In the genomic region with DNA sequence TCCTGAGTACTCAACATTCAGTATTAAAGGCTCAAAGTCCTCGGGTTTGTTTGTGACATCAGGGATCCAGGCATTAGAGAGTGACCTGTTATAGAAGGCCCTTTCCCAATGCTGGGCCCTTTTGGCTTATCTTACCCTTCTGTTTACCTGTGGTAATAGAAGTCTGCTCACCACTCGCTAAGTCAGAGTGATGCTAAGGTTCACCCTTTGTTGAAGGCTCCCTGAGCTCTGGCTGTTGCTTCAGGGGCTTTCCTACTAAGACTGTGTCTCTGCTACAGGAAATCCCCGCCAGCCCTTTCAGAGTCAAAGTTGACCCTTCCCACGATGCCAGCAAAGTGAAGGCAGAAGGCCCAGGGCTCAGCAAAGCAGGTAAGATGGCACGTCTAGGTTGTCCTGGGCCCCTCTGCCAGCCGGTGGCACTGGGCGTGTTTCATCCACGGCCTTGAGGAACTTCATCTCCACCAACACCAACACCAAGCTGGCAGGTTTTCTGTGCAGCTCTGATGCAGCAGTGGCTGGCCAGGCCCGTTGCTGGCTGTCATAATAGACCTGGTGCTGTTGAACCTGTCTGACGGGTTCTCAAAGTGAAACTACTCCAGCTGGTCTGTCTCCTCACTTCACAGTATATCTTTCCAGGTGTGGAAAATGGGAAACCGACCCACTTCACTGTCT, we compare ENCODE assay signal across 1 cellular context.
TF ChIP-seq lines count a peak whose summit lies in the region.

No MANE protein-coding gene starts in this region.

TF ChIP-seq in HepG2, 621 proteins besides CTCF, POLR2A, EP300 and RAD21 (continued from another document and continues in another):
- TF ChIP-seq, protein P1, sequence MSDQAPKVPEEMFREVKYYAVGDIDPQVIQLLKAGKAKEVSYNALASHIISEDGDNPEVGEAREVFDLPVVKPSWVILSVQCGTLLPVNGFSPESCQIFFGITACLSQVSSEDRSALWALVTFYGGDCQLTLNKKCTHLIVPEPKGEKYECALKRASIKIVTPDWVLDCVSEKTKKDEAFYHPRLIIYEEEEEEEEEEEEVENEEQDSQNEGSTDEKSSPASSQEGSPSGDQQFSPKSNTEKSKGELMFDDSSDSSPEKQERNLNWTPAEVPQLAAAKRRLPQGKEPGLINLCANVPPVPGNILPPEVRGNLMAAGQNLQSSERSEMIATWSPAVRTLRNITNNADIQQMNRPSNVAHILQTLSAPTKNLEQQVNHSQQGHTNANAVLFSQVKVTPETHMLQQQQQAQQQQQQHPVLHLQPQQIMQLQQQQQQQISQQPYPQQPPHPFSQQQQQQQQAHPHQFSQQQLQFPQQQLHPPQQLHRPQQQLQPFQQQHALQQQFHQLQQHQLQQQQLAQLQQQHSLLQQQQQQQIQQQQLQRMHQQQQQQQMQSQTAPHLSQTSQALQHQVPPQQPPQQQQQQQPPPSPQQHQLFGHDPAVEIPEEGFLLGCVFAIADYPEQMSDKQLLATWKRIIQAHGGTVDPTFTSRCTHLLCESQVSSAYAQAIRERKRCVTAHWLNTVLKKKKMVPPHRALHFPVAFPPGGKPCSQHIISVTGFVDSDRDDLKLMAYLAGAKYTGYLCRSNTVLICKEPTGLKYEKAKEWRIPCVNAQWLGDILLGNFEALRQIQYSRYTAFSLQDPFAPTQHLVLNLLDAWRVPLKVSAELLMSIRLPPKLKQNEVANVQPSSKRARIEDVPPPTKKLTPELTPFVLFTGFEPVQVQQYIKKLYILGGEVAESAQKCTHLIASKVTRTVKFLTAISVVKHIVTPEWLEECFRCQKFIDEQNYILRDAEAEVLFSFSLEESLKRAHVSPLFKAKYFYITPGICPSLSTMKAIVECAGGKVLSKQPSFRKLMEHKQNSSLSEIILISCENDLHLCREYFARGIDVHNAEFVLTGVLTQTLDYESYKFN (CRISPR knock-in tag; conservative IDR thresholded peaks at IDR 0.05) = peak; percentile 69; the same call in 1 of the 2 replicates
- TF ChIP-seq, protein P2, sequence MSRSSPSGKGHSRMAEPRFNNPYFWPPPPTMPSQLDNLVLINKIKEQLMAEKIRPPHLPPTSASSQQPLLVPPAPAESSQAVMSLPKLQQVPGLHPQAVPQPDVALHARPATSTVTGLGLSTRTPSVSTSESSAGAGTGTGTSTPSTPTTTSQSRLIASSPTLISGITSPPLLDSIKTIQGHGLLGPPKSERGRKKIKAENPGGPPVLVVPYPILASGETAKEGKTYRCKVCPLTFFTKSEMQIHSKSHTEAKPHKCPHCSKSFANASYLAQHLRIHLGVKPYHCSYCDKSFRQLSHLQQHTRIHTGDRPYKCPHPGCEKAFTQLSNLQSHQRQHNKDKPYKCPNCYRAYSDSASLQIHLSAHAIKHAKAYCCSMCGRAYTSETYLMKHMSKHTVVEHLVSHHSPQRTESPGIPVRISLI (CRISPR knock-in tag; IDR thresholded peaks at IDR 0.05; ENCODE audit: borderline replicate concordance) = 0 out of 2 replicates have a peak, but pooled peaks have one; percentile 25
- TF ChIP-seq PITX1 (CRISPR knock-in tag; IDR thresholded peaks at IDR 0.05) (peak; percentile 24; the same call in 1 of the 2 replicates), SIX4 (CRISPR knock-in tag; IDR thresholded peaks at IDR 0.05) (no peak), CREM (IDR thresholded peaks at IDR 0.05) (peak; percentile 15; the same call in 1 of the 2 replicates), CREM (CRISPR knock-in tag; IDR thresholded peaks at IDR 0.05) (no peak), ZNF570 (CRISPR knock-in tag; IDR thresholded peaks at IDR 0.05; ENCODE audit: borderline replicate concordance) (no peak), SOX13 (IDR thresholded peaks at IDR 0.05) (no peak), SOX13 (CRISPR knock-in tag; conservative IDR thresholded peaks at IDR 0.05 in 1 of 2, IDR thresholded peaks at IDR 0.05 in 1 of 2) (peak in 1 of 2 experiments; percentile 67; a peak in 1 of 4 replicates), MEIS2 (CRISPR knock-in tag; IDR thresholded peaks at IDR 0.05) (no peak), CEBPG (CRISPR knock-in tag; IDR thresholded peaks at IDR 0.05) (0 out of 2 replicates have a peak, but pooled peaks have one; percentile 29), KDM2A (CRISPR knock-in tag; IDR thresholded peaks at IDR 0.05; ENCODE audit: borderline replicate concordance, low read depth) (no peak), ZNF629 (CRISPR knock-in tag; conservative IDR thresholded peaks at IDR 0.05) (no peak), NCOR1 (IDR thresholded peaks at IDR 0.05; ENCODE audit: borderline replicate concordance, low read length) (no peak), MIXL1 (CRISPR knock-in tag; IDR thresholded peaks at IDR 0.05) (no peak), ZNF501 (CRISPR knock-in tag; IDR thresholded peaks at IDR 0.05) (0 out of 2 replicates have a peak, but pooled peaks have one; percentile 30), NR2F6 (IDR thresholded peaks at IDR 0.05) (peak; percentile 31; the same call in 1 of the 2 replicates), NR2F6 (CRISPR knock-in tag; IDR thresholded peaks at IDR 0.05) (0 out of 2 replicates have a peak, but pooled peaks have one; percentile 25), FOXA3 (CRISPR knock-in tag; IDR thresholded peaks at IDR 0.05) (peak; percentile 47), ZBTB42 (CRISPR knock-in tag; IDR thresholded peaks at IDR 0.05) (no peak), PHF21A (CRISPR knock-in tag; IDR thresholded peaks at IDR 0.05) (0 out of 2 replicates have a peak, but pooled peaks have one; percentile 17), SP4 (CRISPR knock-in tag; IDR thresholded peaks at IDR 0.05) (peak; percentile 40; the same call in 1 of the 2 replicates), SOX6 (IDR thresholded peaks at IDR 0.05) (no peak), SOX6 (CRISPR knock-in tag; IDR thresholded peaks at IDR 0.05) (peak; percentile 73), BHLHE40 (IDR thresholded peaks at IDR 0.05; ENCODE audit: low read length) (no peak), ZFP36L1 (CRISPR knock-in tag; IDR thresholded peaks at IDR 0.05) (no peak), ZEB1 (IDR thresholded peaks at IDR 0.05; ENCODE audit: insufficient replicate concordance, low read depth) (peak; percentile 50), CEBPB (IDR thresholded peaks at IDR 0.05; ENCODE audit: borderline replicate concordance, low read depth, low read length) (peak; percentile 4; the same call in 1 of the 2 replicates), RXRB (CRISPR knock-in tag; IDR thresholded peaks at IDR 0.05; ENCODE audit: borderline replicate concordance) (peak; percentile 39; the same call in 1 of the 2 replicates), HDAC2 (CRISPR knock-in tag; IDR thresholded peaks at IDR 0.05) (0 out of 2 replicates have a peak, but pooled peaks have one; percentile 20), AGO2 (optimal IDR thresholded peaks at IDR 0.05; ENCODE audit: low read depth, low read length) (peak; percentile 30), TBX2 (CRISPR knock-in tag; IDR thresholded peaks at IDR 0.05; ENCODE audit: borderline replicate concordance) (peak; percentile 37; the same call in 1 of the 2 replicates)
- TF ChIP-seq, protein P3, sequence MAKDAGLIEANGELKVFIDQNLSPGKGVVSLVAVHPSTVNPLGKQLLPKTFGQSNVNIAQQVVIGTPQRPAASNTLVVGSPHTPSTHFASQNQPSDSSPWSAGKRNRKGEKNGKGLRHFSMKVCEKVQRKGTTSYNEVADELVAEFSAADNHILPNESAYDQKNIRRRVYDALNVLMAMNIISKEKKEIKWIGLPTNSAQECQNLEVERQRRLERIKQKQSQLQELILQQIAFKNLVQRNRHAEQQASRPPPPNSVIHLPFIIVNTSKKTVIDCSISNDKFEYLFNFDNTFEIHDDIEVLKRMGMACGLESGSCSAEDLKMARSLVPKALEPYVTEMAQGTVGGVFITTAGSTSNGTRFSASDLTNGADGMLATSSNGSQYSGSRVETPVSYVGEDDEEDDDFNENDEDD (CRISPR knock-in tag; IDR thresholded peaks at IDR 0.05; ENCODE audit: borderline replicate concordance) = no peak
- TF ChIP-seq, protein P4, sequence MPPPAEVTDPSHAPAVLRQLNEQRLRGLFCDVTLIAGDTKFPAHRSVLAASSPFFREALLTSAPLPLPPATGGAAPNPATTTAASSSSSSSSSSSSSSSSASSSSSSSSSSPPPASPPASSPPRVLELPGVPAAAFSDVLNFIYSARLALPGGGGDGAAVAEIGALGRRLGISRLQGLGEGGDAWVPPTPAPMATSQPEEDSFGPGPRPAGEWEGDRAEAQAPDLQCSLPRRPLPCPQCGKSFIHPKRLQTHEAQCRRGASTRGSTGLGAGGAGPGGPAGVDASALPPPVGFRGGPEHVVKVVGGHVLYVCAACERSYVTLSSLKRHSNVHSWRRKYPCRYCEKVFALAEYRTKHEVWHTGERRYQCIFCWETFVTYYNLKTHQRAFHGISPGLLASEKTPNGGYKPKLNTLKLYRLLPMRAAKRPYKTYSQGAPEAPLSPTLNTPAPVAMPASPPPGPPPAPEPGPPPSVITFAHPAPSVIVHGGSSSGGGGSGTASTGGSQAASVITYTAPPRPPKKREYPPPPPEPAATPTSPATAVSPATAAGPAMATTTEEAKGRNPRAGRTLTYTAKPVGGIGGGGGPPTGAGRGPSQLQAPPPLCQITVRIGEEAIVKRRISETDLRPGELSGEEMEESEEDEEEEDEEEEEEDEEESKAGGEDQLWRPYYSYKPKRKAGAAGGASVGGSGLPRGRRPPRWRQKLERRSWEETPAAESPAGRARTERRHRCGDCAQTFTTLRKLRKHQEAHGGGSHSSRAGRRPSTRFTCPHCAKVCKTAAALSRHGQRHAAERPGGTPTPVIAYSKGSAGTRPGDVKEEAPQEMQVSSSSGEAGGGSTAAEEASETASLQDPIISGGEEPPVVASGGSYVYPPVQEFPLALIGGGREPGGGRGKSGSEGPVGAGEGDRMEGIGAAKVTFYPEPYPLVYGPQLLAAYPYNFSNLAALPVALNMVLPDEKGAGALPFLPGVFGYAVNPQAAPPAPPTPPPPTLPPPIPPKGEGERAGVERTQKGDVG (CRISPR knock-in tag; IDR thresholded peaks at IDR 0.05; ENCODE audit: borderline replicate concordance) = 0 out of 2 replicates have a peak, but pooled peaks have one; percentile 39
- TF ChIP-seq, protein P5, sequence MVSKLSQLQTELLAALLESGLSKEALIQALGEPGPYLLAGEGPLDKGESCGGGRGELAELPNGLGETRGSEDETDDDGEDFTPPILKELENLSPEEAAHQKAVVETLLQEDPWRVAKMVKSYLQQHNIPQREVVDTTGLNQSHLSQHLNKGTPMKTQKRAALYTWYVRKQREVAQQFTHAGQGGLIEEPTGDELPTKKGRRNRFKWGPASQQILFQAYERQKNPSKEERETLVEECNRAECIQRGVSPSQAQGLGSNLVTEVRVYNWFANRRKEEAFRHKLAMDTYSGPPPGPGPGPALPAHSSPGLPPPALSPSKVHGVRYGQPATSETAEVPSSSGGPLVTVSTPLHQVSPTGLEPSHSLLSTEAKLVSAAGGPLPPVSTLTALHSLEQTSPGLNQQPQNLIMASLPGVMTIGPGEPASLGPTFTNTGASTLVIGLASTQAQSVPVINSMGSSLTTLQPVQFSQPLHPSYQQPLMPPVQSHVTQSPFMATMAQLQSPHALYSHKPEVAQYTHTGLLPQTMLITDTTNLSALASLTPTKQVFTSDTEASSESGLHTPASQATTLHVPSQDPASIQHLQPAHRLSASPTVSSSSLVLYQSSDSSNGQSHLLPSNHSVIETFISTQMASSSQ (IDR thresholded peaks at IDR 0.05; ENCODE audit: low read depth) = no peak
- TF ChIP-seq, protein P5 (CRISPR knock-in tag; IDR thresholded peaks at IDR 0.05; ENCODE audit: borderline replicate concordance) = 0 out of 2 replicates have a peak, but pooled peaks have one; percentile 32
- TF ChIP-seq, protein P6, sequence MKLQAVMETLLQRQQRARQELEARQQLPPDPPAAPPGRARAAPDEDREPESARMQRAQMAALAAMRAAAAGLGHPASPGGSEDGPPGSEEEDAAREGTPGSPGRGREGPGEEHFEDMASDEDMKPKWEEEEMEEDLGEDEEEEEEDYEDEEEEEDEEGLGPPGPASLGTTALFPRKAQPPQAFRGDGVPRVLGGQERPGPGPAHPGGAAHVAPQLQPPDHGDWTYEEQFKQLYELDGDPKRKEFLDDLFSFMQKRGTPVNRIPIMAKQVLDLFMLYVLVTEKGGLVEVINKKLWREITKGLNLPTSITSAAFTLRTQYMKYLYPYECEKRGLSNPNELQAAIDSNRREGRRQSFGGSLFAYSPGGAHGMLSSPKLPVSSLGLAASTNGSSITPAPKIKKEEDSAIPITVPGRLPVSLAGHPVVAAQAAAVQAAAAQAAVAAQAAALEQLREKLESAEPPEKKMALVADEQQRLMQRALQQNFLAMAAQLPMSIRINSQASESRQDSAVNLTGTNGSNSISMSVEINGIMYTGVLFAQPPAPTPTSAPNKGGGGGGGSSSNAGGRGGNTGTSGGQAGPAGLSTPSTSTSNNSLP (IDR thresholded peaks at IDR 0.05; ENCODE audit: low read depth, low read length) = 0 out of 2 replicates have a peak, but pooled peaks have one; percentile 14
- TF ChIP-seq, protein P7, sequence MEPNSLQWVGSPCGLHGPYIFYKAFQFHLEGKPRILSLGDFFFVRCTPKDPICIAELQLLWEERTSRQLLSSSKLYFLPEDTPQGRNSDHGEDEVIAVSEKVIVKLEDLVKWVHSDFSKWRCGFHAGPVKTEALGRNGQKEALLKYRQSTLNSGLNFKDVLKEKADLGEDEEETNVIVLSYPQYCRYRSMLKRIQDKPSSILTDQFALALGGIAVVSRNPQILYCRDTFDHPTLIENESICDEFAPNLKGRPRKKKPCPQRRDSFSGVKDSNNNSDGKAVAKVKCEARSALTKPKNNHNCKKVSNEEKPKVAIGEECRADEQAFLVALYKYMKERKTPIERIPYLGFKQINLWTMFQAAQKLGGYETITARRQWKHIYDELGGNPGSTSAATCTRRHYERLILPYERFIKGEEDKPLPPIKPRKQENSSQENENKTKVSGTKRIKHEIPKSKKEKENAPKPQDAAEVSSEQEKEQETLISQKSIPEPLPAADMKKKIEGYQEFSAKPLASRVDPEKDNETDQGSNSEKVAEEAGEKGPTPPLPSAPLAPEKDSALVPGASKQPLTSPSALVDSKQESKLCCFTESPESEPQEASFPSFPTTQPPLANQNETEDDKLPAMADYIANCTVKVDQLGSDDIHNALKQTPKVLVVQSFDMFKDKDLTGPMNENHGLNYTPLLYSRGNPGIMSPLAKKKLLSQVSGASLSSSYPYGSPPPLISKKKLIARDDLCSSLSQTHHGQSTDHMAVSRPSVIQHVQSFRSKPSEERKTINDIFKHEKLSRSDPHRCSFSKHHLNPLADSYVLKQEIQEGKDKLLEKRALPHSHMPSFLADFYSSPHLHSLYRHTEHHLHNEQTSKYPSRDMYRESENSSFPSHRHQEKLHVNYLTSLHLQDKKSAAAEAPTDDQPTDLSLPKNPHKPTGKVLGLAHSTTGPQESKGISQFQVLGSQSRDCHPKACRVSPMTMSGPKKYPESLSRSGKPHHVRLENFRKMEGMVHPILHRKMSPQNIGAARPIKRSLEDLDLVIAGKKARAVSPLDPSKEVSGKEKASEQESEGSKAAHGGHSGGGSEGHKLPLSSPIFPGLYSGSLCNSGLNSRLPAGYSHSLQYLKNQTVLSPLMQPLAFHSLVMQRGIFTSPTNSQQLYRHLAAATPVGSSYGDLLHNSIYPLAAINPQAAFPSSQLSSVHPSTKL (CRISPR knock-in tag; IDR thresholded peaks at IDR 0.05) = peak; percentile 44; the same call in 1 of the 2 replicates
